In the genomic region with DNA sequence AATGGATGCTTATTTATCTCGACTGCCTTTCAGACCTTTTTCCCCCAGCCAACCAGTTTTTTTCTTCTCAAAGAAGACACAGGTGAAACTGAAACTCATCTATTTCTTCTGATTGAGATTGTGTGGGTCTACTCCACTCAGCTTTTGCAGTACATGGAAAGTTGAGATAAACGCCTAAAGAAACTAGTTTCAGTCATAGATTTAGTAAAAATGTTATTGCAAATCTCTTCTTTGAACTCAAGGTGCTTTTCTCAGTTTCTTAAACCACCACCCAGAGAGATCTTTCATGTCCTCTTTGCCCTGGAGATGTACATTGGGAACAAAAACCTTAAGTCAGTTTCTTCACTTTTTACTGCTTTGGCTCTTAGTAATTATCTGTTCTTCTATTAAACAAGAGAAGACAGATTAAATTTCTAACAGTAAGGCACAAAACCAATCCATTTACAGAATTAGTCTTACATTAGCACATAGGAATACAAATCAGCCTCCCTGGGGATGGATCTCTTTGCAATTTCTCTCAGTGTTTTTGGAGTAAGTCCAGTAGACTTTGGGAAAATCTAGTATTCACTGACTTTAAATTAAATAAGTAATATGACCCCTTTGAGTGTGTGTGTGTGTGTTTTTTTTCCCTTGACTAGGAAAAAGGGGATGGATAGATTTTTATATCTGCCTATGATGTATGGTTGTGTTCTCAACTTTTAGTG, we compare ENCODE assay signal across 9 cellular contexts. TPM values are rescaled to one million over a fixed set of nuclear protein-coding genes. Genes with fewer than 3 reads are reported as not detected.
A peak's percentile ranks its signal among the peaks of the same experiment; 100 is the strongest.
DNase-seq lines count a peak whose midpoint lies in the region; ATAC-seq, FAIRE-seq and TF ChIP-seq lines count a peak whose summit lies in the region.
"Had no signal": no experiment of that assay in that cellular context is flagged by ENCODE, and none has a peak within 500 bp of the region (broad histone marks: within the 10 kb centered on the region; RNA-seq: fewer than 3 reads in every experiment).

No MANE protein-coding gene starts in this region.

- no peaks in the 10 kb centered on the region for H3K36me3 Mint-ChIP-seq in chondrocyte (ENCODE audit: low read depth)

- intact Hi-C loops in pancreas (cut with DNase I): no loop called here
- intact Hi-C loops in spleen (cut with DNase I; ENCODE audit: low total_unique reads): no loop called here

- peak; percentile 43 for ATAC-seq in GM18519 (IDR thresholded peaks at IDR 0.05; ENCODE audit: low FRiP score, unreplicated experiment)
- peak; percentile 54 for ATAC-seq in GM21447 (IDR thresholded peaks at IDR 0.05; ENCODE audit: unreplicated experiment)
- ATAC-seq in HG03378 (IDR thresholded peaks at IDR 0.05; ENCODE audit: unreplicated experiment): peak; percentile 48
- ATAC-seq in pancreas: no peak

- no peaks in the 10 kb centered on the region for H3K27me3 Mint-ChIP-seq in chondrocyte (ENCODE audit: low read depth)

- no peaks in the 10 kb centered on the region for H3K27me3 ChIP-seq in pancreas
- H3K27me3 ChIP-seq in right atrium auricular region: no peaks in the 10 kb centered on the region
- H3K27me3 ChIP-seq in spleen (replicated peaks in 1 of 7): no peaks in the 10 kb centered on the region
- H3K27me3 ChIP-seq: hepatocyte had no signal

- H3K9me3 Mint-ChIP-seq in chondrocyte (ENCODE audit: low read depth): no peaks in the 10 kb centered on the region

- TF ChIP-seq CTCF in chondrocyte (IDR thresholded peaks at IDR 0.05) (no peak), pancreas (IDR thresholded peaks at IDR 0.05) (no peak), right atrium auricular region (IDR thresholded peaks at IDR 0.05) (no peak), spleen (IDR thresholded peaks at IDR 0.05 in 8 of 11, conservative IDR thresholded peaks at IDR 0.05 in 3 of 11) (no peak)

- peaks cover 71% of the 10 kb centered on the region for H3K4me1 Mint-ChIP-seq in chondrocyte (ENCODE audit: low read depth)

- no peak for DNase-seq in chondrocyte (ENCODE audit: low spot score)
- no peak for DNase-seq in stimulated activated CD4-positive, alpha-beta T cell treated with anti-CD3 and anti-CD28 coated beads, Interleukin-4, amount 100 ng/mL, for 24 hours
- DNase-seq in pancreas: no peak
- no peak for DNase-seq in right atrium auricular region (ENCODE audit: low spot score)
- DNase-seq in spleen: no peak

- H3K36me3 ChIP-seq in pancreas: no peaks in the 10 kb centered on the region
- H3K36me3 ChIP-seq in right atrium auricular region: no peaks in the 10 kb centered on the region
- peaks cover 0 to 8% (median 0%) of the 10 kb centered on the region in 6 donors for H3K36me3 ChIP-seq in spleen

- H3K4me1 ChIP-seq in pancreas (peaks cover 18 to 32% (median 25%) of the 10 kb centered on the region in 3 donors), right atrium auricular region (peaks cover 0 to 18% of the 10 kb centered on the region in 2 donors), spleen (peaks cover 8 to 84% (median 28%) of the 10 kb centered on the region in 6 donors)

- no peak overlapping the region for H3K4me3 Mint-ChIP-seq in chondrocyte (ENCODE audit: unreplicated experiment)

- TF ChIP-seq POLR2A in spleen (IDR thresholded peaks at IDR 0.05): no peak

- no peaks in the 10 kb centered on the region for H3K9me3 ChIP-seq in pancreas
- H3K9me3 ChIP-seq in right atrium auricular region: no peaks in the 10 kb centered on the region
- H3K9me3 ChIP-seq in spleen: no peaks in the 10 kb centered on the region

- 88 to 92% methylated on average over 2 of the region's 2 CpGs for WGBS in pancreas, 2 donors
- WGBS in spleen, 5 donors: 48 to 74% (median 65%) methylated on average over 2 of the region's 2 CpGs

- H3K4me3 ChIP-seq in pancreas (no peak overlapping the region), right atrium auricular region (no peak overlapping the region), spleen (no peak overlapping the region)
- H3K4me3 ChIP-seq: hepatocyte had no signal

- H3K27ac ChIP-seq in pancreas (no peak overlapping the region), right atrium auricular region (no peak overlapping the region), spleen (no peak overlapping the region)
- H3K27ac ChIP-seq: hepatocyte had no signal

- H3K27ac Mint-ChIP-seq in chondrocyte (ENCODE audit: unreplicated experiment): peak overlapping the region; percentile 13

- no peak for FAIRE-seq in pancreas (lab: Jason Lieb, UNC)

RNA-seq across cellular contexts. Expression of a gene that starts 11.6 kb away (rescaled TPM):
- total RNA-seq in chondrocyte: 30.3 to 33.7 TPM (median 30.8 TPM) in 3 replicates
- 1 to 10 TPM; 8.0 to 9.6 (median 8.6) TPM for total RNA-seq in pancreas
- polyA plus RNA-seq in pancreas: 1 to 10 TPM; 3.6 to 4.9 TPM
- total RNA-seq in right atrium auricular region: 1 to 10 TPM; 7.9 to 9.0 TPM
- 10 to 100 TPM; 10.5 to 17.3 (median 14.0) TPM for total RNA-seq in spleen
- 1 to 10 TPM; 2.2 to 4.2 (median 3.6) TPM for polyA plus RNA-seq in spleen

RNA-seq across cellular contexts. Expression of a gene that starts 41.1 kb away (rescaled TPM):
- 0.31 to 0.80 TPM (median 0.49 TPM) in 3 replicates for total RNA-seq in chondrocyte
- under 1 TPM in 3 of 6 donors, not detected in 3; 0.04 to 0.16 (median 0.16) TPM for total RNA-seq in pancreas
- polyA plus RNA-seq in pancreas: under 1 TPM in 1 of 2 donors, not detected in 1; 0.05 TPM
- total RNA-seq in right atrium auricular region: under 1 TPM in 1 of 2 donors, not detected in 1; 0.08 TPM
- total RNA-seq in spleen: under 1 TPM in 6 of 7 donors, not detected in 1; 0.13 to 0.58 (median 0.40) TPM
- polyA plus RNA-seq in spleen: under 1 TPM; 0.07 to 0.76 (median 0.13) TPM
- total RNA-seq: hepatocyte had no signal

Comparison
In these comparisons a context has a peak if more than half of its experiments do, and no peak if none do; other contexts are left out.
1. ATAC-seq: peak in GM18519 (single experiment), GM21447 (single experiment) and HG03378 (single experiment); none in pancreas (0 of 4).